ENCODE assay signal across 12 cellular contexts in genomic region chr10:44997105-44997748, GRCh38. TPM values are rescaled to one million over a fixed set of nuclear protein-coding genes. Genes with fewer than 3 reads are reported as not detected.
DNase-seq lines count a peak whose midpoint lies in the region; ATAC-seq and TF ChIP-seq lines count a peak whose summit lies in the region.
"Had no signal": no experiment of that assay in that cellular context is flagged by ENCODE, and none has a peak within 500 bp of the region (broad histone marks: within the 10 kb centered on the region; RNA-seq: fewer than 3 reads in every experiment).

No MANE protein-coding gene starts in this region.

- H3K27ac ChIP-seq in adrenal gland = peak overlapping the region in 3 of 5 donors; percentile 50 to 90 (median 81)
- peak overlapping the region; percentile 57 to 93 for H3K27ac ChIP-seq in esophagus (ENCODE audit: low read depth in 2 of 2, low read length in 1 of 2)
- peak overlapping the region; percentile 78 for H3K27ac ChIP-seq in osteoblast (ENCODE audit: low read depth, low read length)
- peak overlapping the region; percentile 72 to 97 (median 87) for H3K27ac ChIP-seq in tibial nerve
- H3K27ac ChIP-seq: neutrophil had no signal

- DNase-seq in adrenal gland (no peak), osteoblast (ENCODE audit: insufficient read length, low spot score, missing footprints) (no peak), tibial nerve (ENCODE audit: low spot score in 2 of 2) (peak in 1 of 2 donors; percentile 5), cerebellar cortex (ENCODE audit: low spot score) (no peak), head of caudate nucleus (no peak)
- DNase-seq: activated CD4-positive, alpha-beta T cell treated with anti-CD3 and anti-CD28 coated beads for 4 hours; CD4-positive, alpha-beta T cell; NCI-H526; T-helper 17 cell had no signal

- H3K4me1 ChIP-seq in adrenal gland (replicated peaks in 1 of 2) (peaks cover 6 to 49% of the 10 kb centered on the region in 2 donors), esophagus (ENCODE audit: control insufficient read depth in 2 of 2, insufficient read depth in 2 of 2, low read length in 1 of 2) (peaks cover 9 to 10% of the 10 kb centered on the region in 2 donors), osteoblast (ENCODE audit: insufficient read depth, low read length) (peaks cover 56% of the 10 kb centered on the region), tibial nerve (peaks cover 4 to 88% (median 69%) of the 10 kb centered on the region in 4 donors)

- no peaks in the 10 kb centered on the region for H4K20me1 ChIP-seq in osteoblast (ENCODE audit: insufficient read depth, low read length)

- H3K4me2 ChIP-seq in osteoblast (ENCODE audit: insufficient read depth, low read length) = no peak overlapping the region

- H3K9me3 ChIP-seq in adrenal gland (replicated peaks in 1 of 3) = no peaks in the 10 kb centered on the region
- H3K9me3 ChIP-seq in esophagus (ENCODE audit: control insufficient read depth in 2 of 2, insufficient read depth in 1 of 2, low read depth in 1 of 2, low read length in 1 of 2) = peaks cover 0 to 2% of the 10 kb centered on the region in 2 donors
- H3K9me3 ChIP-seq in osteoblast (ENCODE audit: low read depth, low read length) = no peaks in the 10 kb centered on the region
- no peaks in the 10 kb centered on the region for H3K9me3 ChIP-seq in tibial nerve
- H3K9me3 ChIP-seq: neutrophil had no signal

- no peak for ATAC-seq in GM18868 (IDR thresholded peaks at IDR 0.05; ENCODE audit: unreplicated experiment)
- ATAC-seq: T-helper 17 cell had no signal

- H3K36me3 ChIP-seq in adrenal gland (replicated peaks in 1 of 2) (peaks cover 0 to 5% of the 10 kb centered on the region in 2 donors), esophagus (ENCODE audit: control insufficient read depth in 2 of 2, insufficient read depth in 2 of 2, low read length in 1 of 2) (peaks cover 0 to 2% of the 10 kb centered on the region in 2 donors), osteoblast (ENCODE audit: insufficient read depth, low read length) (no peaks in the 10 kb centered on the region), tibial nerve (peaks cover 0 to 18% (median 0%) of the 10 kb centered on the region in 3 donors)

- TF ChIP-seq POLR2A in adrenal gland (IDR thresholded peaks at IDR 0.05) (no peak), tibial nerve (IDR thresholded peaks at IDR 0.05) (no peak)

- H3K4me3 ChIP-seq in adrenal gland (no peak overlapping the region), esophagus (ENCODE audit: low read depth in 1 of 2, low read length in 2 of 2) (no peak overlapping the region), osteoblast (ENCODE audit: insufficient read depth, low read length) (no peak overlapping the region), tibial nerve (peak overlapping the region in 1 of 4 donors; percentile 8)

- no peak overlapping the region for H2AFZ ChIP-seq in osteoblast (ENCODE audit: low read length)

- H3K27me3 ChIP-seq in adrenal gland (no peaks in the 10 kb centered on the region), esophagus (ENCODE audit: control insufficient read depth in 1 of 2, insufficient read depth in 2 of 2, low read length in 2 of 2) (no peaks in the 10 kb centered on the region), osteoblast (ENCODE audit: insufficient read depth, low read length) (no peaks in the 10 kb centered on the region), tibial nerve (no peaks in the 10 kb centered on the region)
- H3K27me3 ChIP-seq: neutrophil had no signal

- TF ChIP-seq CTCF in adrenal gland (IDR thresholded peaks at IDR 0.05) (no peak), osteoblast (IDR thresholded peaks at IDR 0.05; ENCODE audit: extremely low read depth, low read depth, low read length) (no peak), tibial nerve (IDR thresholded peaks at IDR 0.05) (no peak)

- WGBS in adrenal gland, 4 donors = 79 to 86% (median 80%) methylated on average over 6 of the region's 6 CpGs
- WGBS in esophagus, 2 donors = 90 to 91% methylated on average over 6 of the region's 6 CpGs
- 75 to 76% methylated on average over 6 of the region's 6 CpGs for WGBS in tibial nerve, 2 donors

- H3K79me2 ChIP-seq in osteoblast (ENCODE audit: insufficient read depth, low read length) = peaks cover 4% of the 10 kb centered on the region

- no peak for TF ChIP-seq EP300 in tibial nerve (IDR thresholded peaks at IDR 0.05)

- intact Hi-C loops in adrenal gland (cut with DNase I) = no loop called here
- intact Hi-C loops in head of caudate nucleus (cut with DNase I) = no loop called here

RNA-seq across cellular contexts. Expression of gene ZNF22, which starts 3.5 kb away (rescaled TPM):
- 10 to 100 TPM in 7 of 8 donors, 1 to 10 TPM in 1; 8.0 to 17.3 (median 13.2) TPM for total RNA-seq in adrenal gland
- 10 to 100 TPM; 10.9 to 21.3 (median 11.7) TPM for polyA plus RNA-seq in adrenal gland
- 1 to 10 TPM; 4.6 to 5.4 TPM for polyA plus RNA-seq in esophagus
- total RNA-seq in osteoblast = 13.8 and 14.4 TPM in 2 replicates
- 10 to 100 TPM; 23.4 to 30.2 (median 26.0) TPM for total RNA-seq in tibial nerve

RNA-seq across cellular contexts. Expression of gene DEPP1, which starts 18.6 kb away (rescaled TPM):
- 100 to 1,000 TPM in 4 of 8 donors, 10 to 100 TPM in 4; 13.2 to 179 (median 95.2) TPM for total RNA-seq in adrenal gland
- polyA plus RNA-seq in adrenal gland = 10 to 100 TPM; 17.6 to 86.8 (median 18.2) TPM
- polyA plus RNA-seq in esophagus = 10 to 100 TPM in 1 of 2 donors, 1 to 10 TPM in 1; 7.7 to 29.0 TPM
- 43.6 and 87.6 TPM in 2 replicates for total RNA-seq in osteoblast
- total RNA-seq in tibial nerve = 1,000 to 10,000 TPM in 1 of 4 donors, 100 to 1,000 TPM in 3; 530 to 1,439 (median 798) TPM
- total RNA-seq: CD4-positive, alpha-beta T cell had no signal

RNA-seq across cellular contexts. Expression of gene RASSF4, which starts 37.6 kb away (rescaled TPM):
- 10 to 100 TPM in 7 of 8 donors, 1 to 10 TPM in 1; 6.6 to 38.8 (median 25.0) TPM for total RNA-seq in adrenal gland
- polyA plus RNA-seq in adrenal gland = 10 to 100 TPM in 2 of 3 donors, 1 to 10 TPM in 1; 5.2 to 47.5 (median 38.3) TPM
- 1 to 10 TPM; 3.6 to 3.7 TPM for polyA plus RNA-seq in esophagus
- total RNA-seq in osteoblast = 2.9 and 4.0 TPM in 2 replicates
- total RNA-seq in tibial nerve = 100 to 1,000 TPM; 153 to 275 (median 185) TPM
